1 cellular context compared by ENCODE assay signal in the genomic region with DNA sequence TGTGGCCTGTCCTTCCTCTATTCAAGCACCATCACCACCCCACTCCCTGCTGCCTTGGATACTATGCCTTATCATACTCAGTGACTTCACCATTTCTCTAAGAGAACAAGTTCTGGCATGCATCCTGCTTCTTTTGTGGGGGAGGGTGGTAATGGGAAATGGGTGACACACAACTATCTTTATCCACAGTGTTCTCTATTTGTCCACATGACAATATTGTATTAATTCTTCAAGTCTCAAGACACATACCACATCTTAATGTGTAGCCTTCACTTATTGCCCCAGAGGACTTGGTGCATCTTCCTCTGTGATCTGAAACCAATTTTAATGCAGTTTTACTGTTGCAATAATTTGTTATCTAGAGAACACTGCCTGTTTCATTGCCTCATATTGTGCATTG.
A peak's percentile ranks its signal among the peaks of the same experiment; 100 is the strongest.
TF ChIP-seq lines count a peak whose summit lies in the region.

No MANE protein-coding gene starts in this region.

TF ChIP-seq in endothelial cell of umbilical vein, 7 proteins besides CTCF, POLR2A, EP300 and RAD21:
- peak; percentile 31 for TF ChIP-seq FOS (IDR thresholded peaks at IDR 0.05; ENCODE audit: borderline replicate concordance, insufficient read depth, low read length)
- TF ChIP-seq, protein P1, sequence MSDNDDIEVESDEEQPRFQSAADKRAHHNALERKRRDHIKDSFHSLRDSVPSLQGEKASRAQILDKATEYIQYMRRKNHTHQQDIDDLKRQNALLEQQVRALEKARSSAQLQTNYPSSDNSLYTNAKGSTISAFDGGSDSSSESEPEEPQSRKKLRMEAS (IDR thresholded peaks at IDR 0.05; ENCODE audit: insufficient read depth, insufficient read length): no peak
TF ChIP-seq in endothelial cell of umbilical vein: peak in this region for 1.
